23 cellular contexts compared by ENCODE assay signal in the genomic region with DNA sequence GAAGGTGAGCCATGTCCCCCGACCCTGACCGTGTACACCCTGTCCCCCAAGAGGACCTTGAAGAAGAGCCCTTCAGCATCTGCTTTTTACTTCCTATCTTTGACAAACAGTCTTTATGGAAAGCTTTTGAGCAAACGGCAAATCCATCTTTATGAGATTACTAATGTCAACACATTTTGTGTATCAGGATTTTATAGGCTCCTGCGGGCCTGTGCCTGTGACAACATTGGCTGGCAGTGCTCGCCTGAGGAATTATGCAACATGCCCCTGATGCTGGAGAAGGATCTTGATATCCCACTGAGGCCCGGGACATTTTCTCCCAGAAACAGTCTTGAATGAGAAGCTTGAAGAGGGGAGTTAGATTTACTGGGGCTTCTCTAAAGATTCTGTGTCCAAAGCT.
"Had no signal": no experiment of that assay in that cellular context is flagged by ENCODE, and none has a peak within 500 bp of the region (broad histone marks: within the 10 kb centered on the region; RNA-seq: fewer than 3 reads in every experiment).

No MANE protein-coding gene starts in this region.

- ATAC-seq: activated naive CD4-positive, alpha-beta T cell treated with anti-CD3 and anti-CD28 coated beads, Interleukin-2, amount 50 U/mL, for 72 hours; activated T-cell treated with anti-CD3 and anti-CD28 coated beads, Interleukin-2, amount 50 U/mL, for 4 hours; body of pancreas; Panc1 had no signal

- H3K27ac ChIP-seq: adrenal gland, body of pancreas, breast epithelium, SJCRH30, SK-N-MC had no signal

- H3K4me3 ChIP-seq: adrenal gland, body of pancreas, breast epithelium, SJCRH30, SK-N-MC had no signal

- H3K36me3 ChIP-seq: adrenal gland, breast epithelium, SJCRH30 had no signal

- H3K4me1 ChIP-seq: adrenal gland, body of pancreas, breast epithelium, SJCRH30 had no signal

- H3K9me3 ChIP-seq: adrenal gland, body of pancreas, breast epithelium, SJCRH30 had no signal

- DNase-seq: activated CD4-positive, alpha-beta memory T cell treated with anti-CD3 and anti-CD28 coated beads for 36 hours; activated CD4-positive, alpha-beta T cell treated with anti-CD3 and anti-CD28 coated beads, Interleukin-2, amount 50 U/mL, for 1 hour; activated CD8-positive, alpha-beta memory T cell treated with anti-CD3 and anti-CD28 coated beads, Interleukin-2, amount 50 U/mL, for 4 hours; activated gamma-delta T cell treated with Interleukin-2 at 50 U/mL for 16 hours; activated naive CD4-positive, alpha-beta T cell treated with anti-CD3 and anti-CD28 coated beads for 36 hours; activated T-cell treated with anti-CD3 and anti-CD28 coated beads for 4 hours; activated T-cell treated with anti-CD3 and anti-CD28 coated beads, Interleukin-2, amount 50 U/mL, for 4 hours; adrenal gland; body of pancreas; NCI-H1105; NCI-H1417 treated with DMSO at 0.1 percent for 48 hours; NCI-H187 treated with DMSO at 0.1 percent for 48 hours; NCI-H2081; NCI-H510A; NCI-H526; NCI-H748 treated with DMSO at 0.1 percent for 48 hours; SHP77; SJCRH30; T1000 had no signal

- H3K27me3 ChIP-seq: adrenal gland, body of pancreas, breast epithelium, SJCRH30 had no signal
